ENCODE assay signal across 9 cellular contexts in genomic region chr17:40915199-40915661, GRCh38. TPM values are rescaled to one million over a fixed set of nuclear protein-coding genes. Genes with fewer than 3 reads are reported as not detected.
DNase-seq lines count a peak whose midpoint lies in the region; ATAC-seq and TF ChIP-seq lines count a peak whose summit lies in the region.
"Had no signal": no experiment of that assay in that cellular context is flagged by ENCODE, and none has a peak within 500 bp of the region (broad histone marks: within the 10 kb centered on the region; RNA-seq: fewer than 3 reads in every experiment).

No MANE protein-coding gene starts in this region.

- peak; percentile 97 for DNase-seq in NCI-H226
- DNase-seq in epithelial cell of esophagus (ENCODE audit: low read depth): peak; percentile 97
- no peak for DNase-seq in OCI-M1 (lab: John Stamatoyannopoulos, UW)
- DNase-seq in activated naive CD4-positive, alpha-beta T cell treated with anti-CD3 and anti-CD28 coated beads for 36 hours: no peak
- DNase-seq in DMS 273 (lab: John Stamatoyannopoulos, UW; ENCODE audit: unreplicated experiment): no peak

- peak overlapping the region; percentile 53 for H3K27ac Mint-ChIP-seq in stimulated activated memory B cell treated with anti-CD40 and anti-IgM and Interleukin-4, amounts not matched to agents 10 μg/mL and 1 μg/mL and 100 μg/mL, for 72 hours
- H3K27ac Mint-ChIP-seq in activated naive CD4-positive, alpha-beta T cell treated with anti-CD3 and anti-CD28 coated beads for 36 hours: no peak overlapping the region
- H3K27ac Mint-ChIP-seq: dendritic cell treated with granulocyte-macrophage colony-stimulating factor and Interleukin-4, amounts not matched to agents 40 ng/mL and 50 ng/mL, for 4 days had no signal

- no peaks in the 10 kb centered on the region for H3K36me3 Mint-ChIP-seq in stimulated activated memory B cell treated with anti-CD40 and anti-IgM and Interleukin-4, amounts not matched to agents 10 μg/mL and 1 μg/mL and 100 μg/mL, for 72 hours
- no peaks in the 10 kb centered on the region for H3K36me3 Mint-ChIP-seq in activated naive CD4-positive, alpha-beta T cell treated with anti-CD3 and anti-CD28 coated beads for 36 hours (ENCODE audit: low read depth)

- H3K27me3 Mint-ChIP-seq in stimulated activated memory B cell treated with anti-CD40 and anti-IgM and Interleukin-4, amounts not matched to agents 10 μg/mL and 1 μg/mL and 100 μg/mL, for 72 hours: peaks cover 18% of the 10 kb centered on the region
- peaks cover 5% of the 10 kb centered on the region for H3K27me3 Mint-ChIP-seq in activated naive CD4-positive, alpha-beta T cell treated with anti-CD3 and anti-CD28 coated beads for 36 hours (ENCODE audit: low read depth)
- H3K27me3 Mint-ChIP-seq: dendritic cell treated with granulocyte-macrophage colony-stimulating factor and Interleukin-4, amounts not matched to agents 40 ng/mL and 50 ng/mL, for 4 days had no signal

- H3K4me3 ChIP-seq in epithelial cell of esophagus (ENCODE audit: low read length): no peak overlapping the region

- intact Hi-C loops in activated naive CD4-positive, alpha-beta T cell treated with anti-CD3 and anti-CD28 coated beads for 36 hours (cut with micrococcal nuclease): no loop called here

- peaks cover 12% of the 10 kb centered on the region for H3K4me1 Mint-ChIP-seq in stimulated activated memory B cell treated with anti-CD40 and anti-IgM and Interleukin-4, amounts not matched to agents 10 μg/mL and 1 μg/mL and 100 μg/mL, for 72 hours
- peaks cover 8% of the 10 kb centered on the region for H3K4me1 Mint-ChIP-seq in activated naive CD4-positive, alpha-beta T cell treated with anti-CD3 and anti-CD28 coated beads for 36 hours (ENCODE audit: low read depth)

- ATAC-seq in GM18520 (IDR thresholded peaks at IDR 0.05; ENCODE audit: unreplicated experiment) (peak; percentile 62), GM21381 (IDR thresholded peaks at IDR 0.05; ENCODE audit: unreplicated experiment) (no peak)
- ATAC-seq in stimulated activated memory B cell treated with anti-CD40 and anti-IgM and Interleukin-4, amounts not matched to agents 10 μg/mL and 1 μg/mL and 100 μg/mL, for 72 hours: peak; percentile 54

- H3K4me3 Mint-ChIP-seq in stimulated activated memory B cell treated with anti-CD40 and anti-IgM and Interleukin-4, amounts not matched to agents 10 μg/mL and 1 μg/mL and 100 μg/mL, for 72 hours: no peak overlapping the region
- H3K4me3 Mint-ChIP-seq in activated naive CD4-positive, alpha-beta T cell treated with anti-CD3 and anti-CD28 coated beads for 36 hours: no peak overlapping the region
- H3K4me3 Mint-ChIP-seq: dendritic cell treated with granulocyte-macrophage colony-stimulating factor and Interleukin-4, amounts not matched to agents 40 ng/mL and 50 ng/mL, for 4 days had no signal

- CTCF ChIA-PET in activated naive CD4-positive, alpha-beta T cell treated with anti-CD3 and anti-CD28 coated beads for 36 hours (lab: Charles Lee): interaction anchor here (0.6 to 1.4 kb wide), 2 partner anchors 48 to 634 kb away, joined by 3 to 4 read pairs; no protein-coding TSS in a partner anchor

- TF ChIP-seq CTCF in epithelial cell of esophagus (IDR thresholded peaks at IDR 0.05; ENCODE audit: insufficient read depth, low read depth, low read length, missing control alignments): no peak

- H3K9me3 Mint-ChIP-seq in stimulated activated memory B cell treated with anti-CD40 and anti-IgM and Interleukin-4, amounts not matched to agents 10 μg/mL and 1 μg/mL and 100 μg/mL, for 72 hours: no peaks in the 10 kb centered on the region
- no peaks in the 10 kb centered on the region for H3K9me3 Mint-ChIP-seq in activated naive CD4-positive, alpha-beta T cell treated with anti-CD3 and anti-CD28 coated beads for 36 hours
- H3K9me3 Mint-ChIP-seq: dendritic cell treated with granulocyte-macrophage colony-stimulating factor and Interleukin-4, amounts not matched to agents 40 ng/mL and 50 ng/mL, for 4 days had no signal

RNA-seq across cellular contexts. Expression of gene KRT23, which starts 22.2 kb away (rescaled TPM):
- not detected for total RNA-seq in activated naive CD4-positive, alpha-beta T cell treated with anti-CD3 and anti-CD28 coated beads for 36 hours

RNA-seq across cellular contexts. Expression of gene KRT20, which starts 30.2 kb away (rescaled TPM):
- not detected for total RNA-seq in activated naive CD4-positive, alpha-beta T cell treated with anti-CD3 and anti-CD28 coated beads for 36 hours

RNA-seq across cellular contexts. Expression of gene KRT12, which starts 48.2 kb away (rescaled TPM):
- total RNA-seq in activated naive CD4-positive, alpha-beta T cell treated with anti-CD3 and anti-CD28 coated beads for 36 hours: not detected

RNA-seq across cellular contexts. Expression of gene KRT39, which starts 51.5 kb away (rescaled TPM):
- total RNA-seq in activated naive CD4-positive, alpha-beta T cell treated with anti-CD3 and anti-CD28 coated beads for 36 hours: not detected

Comparison
In these comparisons a context has a peak if more than half of its experiments do, and no peak if none do; other contexts are left out.
1. DNase-seq: peak in NCI-H226 (single experiment) and epithelial cell of esophagus (single experiment); none in OCI-M1 (single experiment), activated naive CD4-positive, alpha-beta T cell treated with anti-CD3 and anti-CD28 coated beads for 36 hours (single experiment) and DMS 273 (single experiment).